In genomic region chr1:244341455-244342450, GRCh38 we compare ENCODE assay signal across 8 cellular contexts.
A peak's percentile ranks its signal among the peaks of the same experiment; 100 is the strongest.
DNase-seq lines count a peak whose midpoint lies in the region; ATAC-seq lines count a peak whose summit lies in the region.

No MANE protein-coding gene starts in this region.

- no peak for ATAC-seq in GM21526 (IDR thresholded peaks at IDR 0.05; ENCODE audit: low FRiP score, unreplicated experiment)

- H2BK120ac ChIP-seq in neuronal stem cell (ENCODE audit: low read depth, low read length): peak overlapping the region; percentile 2

- H3K9ac ChIP-seq in neuronal stem cell (ENCODE audit: low read depth, low read length, poor library complexity): no peak overlapping the region

- no peak overlapping the region for H3K4me3 ChIP-seq in neuronal stem cell (ENCODE audit: low read length in 2 of 2)

- no peaks in the 10 kb centered on the region for H3K27me3 ChIP-seq in neuronal stem cell (ENCODE audit: control insufficient read depth in 3 of 3, insufficient read depth in 3 of 3, low read depth in 1 of 3, low read length in 3 of 3)

- H3K18ac ChIP-seq in neuronal stem cell (ENCODE audit: low read length): peak overlapping the region; percentile 80

- no peaks in the 10 kb centered on the region for H3K36me3 ChIP-seq in neuronal stem cell (replicated peaks in 1 of 2; ENCODE audit: control insufficient read depth in 2 of 2, insufficient read depth in 2 of 2, low read length in 2 of 2)

- H3K27ac Mint-ChIP-seq in activated CD4-positive, alpha-beta T cell treated with anti-CD3 and anti-CD28 coated beads, Interleukin-2, amount 10 ng/mL, durations not matched to agents 24 days and 14 days: peak overlapping the region; percentile 41
- H3K27ac Mint-ChIP-seq in dendritic cell treated with granulocyte-macrophage colony-stimulating factor and Interleukin-4, amounts not matched to agents 40 ng/mL and 50 ng/mL, for 4 days: peak overlapping the region; percentile 56

- no peak overlapping the region for H4K8ac ChIP-seq in neuronal stem cell (ENCODE audit: low read depth, low read length)

- H3K9me3 ChIP-seq in neuronal stem cell (replicated peaks in 1 of 2; ENCODE audit: control insufficient read depth in 2 of 2, insufficient read depth in 1 of 2, low read depth in 1 of 2, low read length in 2 of 2): peaks cover 0 to 2% of the 10 kb centered on the region in 2 donors

- H3K4me1 Mint-ChIP-seq in activated CD4-positive, alpha-beta T cell treated with anti-CD3 and anti-CD28 coated beads, Interleukin-2, amount 10 ng/mL, durations not matched to agents 24 days and 14 days: peaks cover 25% of the 10 kb centered on the region
- peaks cover 25% of the 10 kb centered on the region for H3K4me1 Mint-ChIP-seq in dendritic cell treated with granulocyte-macrophage colony-stimulating factor and Interleukin-4, amounts not matched to agents 40 ng/mL and 50 ng/mL, for 4 days (ENCODE audit: low read depth)

- no peak overlapping the region for H4K91ac ChIP-seq in neuronal stem cell (ENCODE audit: low read depth, low read length, poor library complexity)

- peak overlapping the region; percentile 51 for H2AFZ ChIP-seq in neuronal stem cell (ENCODE audit: low read length)

- peaks cover 4% of the 10 kb centered on the region for H3K9me3 Mint-ChIP-seq in activated CD4-positive, alpha-beta T cell treated with anti-CD3 and anti-CD28 coated beads, Interleukin-2, amount 10 ng/mL, durations not matched to agents 24 days and 14 days
- H3K9me3 Mint-ChIP-seq in dendritic cell treated with granulocyte-macrophage colony-stimulating factor and Interleukin-4, amounts not matched to agents 40 ng/mL and 50 ng/mL, for 4 days: peaks cover 14% of the 10 kb centered on the region

- peak; percentile 76 for DNase-seq in activated CD4-positive, alpha-beta T cell treated with anti-CD3 and anti-CD28 coated beads, Interleukin-2, amount 10 ng/mL, durations not matched to agents 24 days and 14 days
- DNase-seq in activated CD4-positive, alpha-beta T cell treated with anti-CD3 and anti-CD28 coated beads, Interleukin-2, amount 50 U/mL, for 1 hour: no peak
- DNase-seq in NCI-H748 treated with DMSO at 0.1 percent for 48 hours (lab: John Stamatoyannopoulos, UW) (peak; percentile 91), neuronal stem cell (ENCODE audit: low spot score) (no peak), NCI-H226 (no peak)
- DNase-seq in effector CD8-positive, alpha-beta T cell (lab: John Stamatoyannopoulos, UW): no peak

- H3K79me1 ChIP-seq in neuronal stem cell (ENCODE audit: low read depth, low read length): no peaks in the 10 kb centered on the region

- no peak overlapping the region for H3K23ac ChIP-seq in neuronal stem cell (ENCODE audit: low read depth, low read length, poor library complexity)

- H2BK5ac ChIP-seq in neuronal stem cell (ENCODE audit: low read length): no peak overlapping the region

- no peak overlapping the region for H3K14ac ChIP-seq in neuronal stem cell (ENCODE audit: low read length)

- intact Hi-C loops in activated CD4-positive, alpha-beta T cell treated with anti-CD3 and anti-CD28 coated beads, Interleukin-2, amount 10 ng/mL, durations not matched to agents 24 days and 14 days (cut with micrococcal nuclease): loop anchor here (2.0 kb wide), 1 partner anchor 23 kb away; no protein-coding TSS in a partner anchor
- intact Hi-C loops in dendritic cell treated with granulocyte-macrophage colony-stimulating factor and Interleukin-4, amounts not matched to agents 40 ng/mL and 50 ng/mL, for 4 days (cut with micrococcal nuclease): no loop called here

- H2BK15ac ChIP-seq in neuronal stem cell (ENCODE audit: low read length): no peak overlapping the region

- no peak overlapping the region for H3K4me2 ChIP-seq in neuronal stem cell (ENCODE audit: insufficient read depth, low read length, poor library complexity, severe bottlenecking)

- no peaks in the 10 kb centered on the region for H3K27me3 Mint-ChIP-seq in activated CD4-positive, alpha-beta T cell treated with anti-CD3 and anti-CD28 coated beads, Interleukin-2, amount 10 ng/mL, durations not matched to agents 24 days and 14 days
- H3K27me3 Mint-ChIP-seq in dendritic cell treated with granulocyte-macrophage colony-stimulating factor and Interleukin-4, amounts not matched to agents 40 ng/mL and 50 ng/mL, for 4 days: no peaks in the 10 kb centered on the region

- H2BK12ac ChIP-seq in neuronal stem cell (ENCODE audit: low read length): no peak overlapping the region

- WGBS in neuronal stem cell (ENCODE audit: extremely low coverage in 2 of 2, insufficient read length in 2 of 2, insufficient replicate concordance in 1 of 2), 2 donors: no CpG with 5 or more reads among the region's 16 CpGs

- H3K27ac ChIP-seq in neuronal stem cell (replicated peaks; ENCODE audit: low read length): peak overlapping the region; percentile 1

- H3K36me3 Mint-ChIP-seq in activated CD4-positive, alpha-beta T cell treated with anti-CD3 and anti-CD28 coated beads, Interleukin-2, amount 10 ng/mL, durations not matched to agents 24 days and 14 days (ENCODE audit: low read depth): no peaks in the 10 kb centered on the region
- peaks cover 12% of the 10 kb centered on the region for H3K36me3 Mint-ChIP-seq in dendritic cell treated with granulocyte-macrophage colony-stimulating factor and Interleukin-4, amounts not matched to agents 40 ng/mL and 50 ng/mL, for 4 days (ENCODE audit: low read depth)

- H2AK5ac ChIP-seq in neuronal stem cell (ENCODE audit: low read depth, low read length): peak overlapping the region; percentile 12

- H3K4me3 Mint-ChIP-seq in activated CD4-positive, alpha-beta T cell treated with anti-CD3 and anti-CD28 coated beads, Interleukin-2, amount 10 ng/mL, durations not matched to agents 24 days and 14 days: peak overlapping the region; percentile 13
- H3K4me3 Mint-ChIP-seq in dendritic cell treated with granulocyte-macrophage colony-stimulating factor and Interleukin-4, amounts not matched to agents 40 ng/mL and 50 ng/mL, for 4 days: no peak overlapping the region

- peaks cover 23 to 29% of the 10 kb centered on the region in 2 donors for H3K4me1 ChIP-seq in neuronal stem cell (ENCODE audit: control insufficient read depth in 2 of 2, insufficient read depth in 1 of 2, low read depth in 1 of 2, low read length in 2 of 2)

- H3K4ac ChIP-seq in neuronal stem cell (ENCODE audit: low read length): no peak overlapping the region

Comparison
In these comparisons a context has a peak if more than half of its experiments do, and no peak if none do; other contexts are left out.
1. DNase-seq: peak in activated CD4-positive, alpha-beta T cell treated with anti-CD3 and anti-CD28 coated beads, Interleukin-2, amount 10 ng/mL, durations not matched to agents 24 days and 14 days (single experiment) and NCI-H748 treated with DMSO at 0.1 percent for 48 hours (single experiment); none in activated CD4-positive, alpha-beta T cell treated with anti-CD3 and anti-CD28 coated beads, Interleukin-2, amount 50 U/mL, for 1 hour (single experiment), neuronal stem cell (single experiment), NCI-H226 (single experiment) and effector CD8-positive, alpha-beta T cell (single experiment).